Comparison of ENCODE assay signal across 28 cellular contexts in the genomic region with DNA sequence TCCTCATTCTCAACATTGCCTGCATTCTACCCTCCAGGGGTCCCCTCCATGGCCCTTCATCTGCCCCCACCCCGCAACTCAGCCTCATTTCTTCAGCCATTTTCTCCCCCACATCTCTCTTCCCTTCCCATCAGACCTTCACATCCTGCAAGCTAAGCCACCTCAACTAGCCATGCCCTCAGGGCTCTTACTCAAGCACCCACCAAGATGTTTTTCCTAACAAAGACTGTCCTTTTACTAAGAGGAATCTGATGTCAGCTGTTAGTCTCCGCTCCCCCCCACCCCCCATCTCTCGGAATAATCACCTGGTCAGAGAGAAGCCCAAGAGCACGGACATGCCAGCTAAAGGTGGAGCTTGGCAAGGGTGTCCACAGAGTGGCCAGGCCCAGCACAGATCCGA. TPM values are rescaled to one million over a fixed set of nuclear protein-coding genes. Genes with fewer than 3 reads are reported as not detected.
DNase-seq lines count a peak whose midpoint lies in the region; ATAC-seq and TF ChIP-seq lines count a peak whose summit lies in the region.
"Had no signal": no experiment of that assay in that cellular context is flagged by ENCODE, and none has a peak within 500 bp of the region (broad histone marks: within the 10 kb centered on the region; RNA-seq: fewer than 3 reads in every experiment).

No MANE protein-coding gene starts in this region.

- H3K79me2 ChIP-seq in OCI-LY7 (ENCODE audit: insufficient read depth, low read depth, low read length), result peaks cover 48% of the 10 kb centered on the region

- CTCF ChIA-PET in OCI-LY7 (lab: Charles Lee; ENCODE audit: unreplicated experiment), result no interaction called here

- no peaks in the 10 kb centered on the region for H3K9me2 ChIP-seq in OCI-LY7 (ENCODE audit: insufficient read depth, low read length)

- H3K4me1 ChIP-seq in OCI-LY7 (ENCODE audit: insufficient read depth, low read length, poor library complexity, severe bottlenecking), result peaks cover 58% of the 10 kb centered on the region
- peaks cover 59% of the 10 kb centered on the region for H3K4me1 ChIP-seq in left ventricle myocardium inferior

- DNase-seq in CD14-positive monocyte (ENCODE audit: low spot score) (no peak), EL (peak; percentile 46), OCI-LY7 (ENCODE audit: low spot score) (no peak), endothelial cell (ENCODE audit: low spot score) (no peak), left ventricle myocardium inferior (no peak)
- no peak for DNase-seq in stimulated activated naive CD8-positive, alpha-beta T cell treated with anti-CD3 and anti-CD28 coated beads, Interleukin-15, Interleukin-2, amounts not matched to agents 100 U/mL and 50 U/mL, for 24 hours
- DNase-seq in activated effector memory CD4-positive, alpha-beta T cell treated with anti-CD3 and anti-CD28 coated beads, Interleukin-2, amount 50 U/mL, for 16 hours, result no peak
- DNase-seq in activated T-helper 1 cell treated with anti-CD3 and anti-CD28 coated beads, Interleukin-12 subunit alpha, Interleukin-12 subunit beta, Interleukin-2, Interleukin-4 antibody, amounts not matched to agents 30 ng/mL and 10 ng/mL and 1 ng/mL, durations not matched to agents 14 hours and 24 hours and 36 hours (ENCODE audit: low spot score), result no peak
- DNase-seq: ACHN; activated CD4-positive, alpha-beta memory T cell treated with anti-CD3 and anti-CD28 coated beads, Interleukin-2, amount 10 ng/mL, durations not matched to agents 7 days and 5 days; activated CD4-positive, CD25-positive, alpha-beta regulatory T cell treated with anti-CD3 and anti-CD28 coated beads, Interleukin-2, amount 50 U/mL, for 72 hours; activated CD8-positive, alpha-beta memory T cell treated with anti-CD3 and anti-CD28 coated beads, Interleukin-2, amount 50 U/mL, for 4 hours; amygdala; GM23248; NCI-H1092; NCI-H187; NCI-H2171; NCI-H510A; SHP77 treated with DMSO at 0.1 percent for 48 hours; stimulated activated CD8-positive, alpha-beta memory T cell treated with anti-CD3 and anti-CD28 coated beads, Interleukin-4, amount 100 ng/mL, for 48 hours; stomach; thyroid gland had no signal

- no TSS peak for BruUV-seq in OCI-LY7 (replicated peaks; lab: Mats Ljungman, UMichigan)

- H3K4me3 ChIP-seq in OCI-LY7 (ENCODE audit: low read depth, low read length, poor library complexity, severe bottlenecking) (no peak overlapping the region), left ventricle myocardium inferior (no peak overlapping the region)
- H3K4me3 ChIP-seq: GM23248, hepatocyte, stomach, thyroid gland, vagina had no signal

- peaks cover 65% of the 10 kb centered on the region for H3K36me3 ChIP-seq in OCI-LY7 (ENCODE audit: insufficient read depth, low read length)
- peaks cover 19% of the 10 kb centered on the region for H3K36me3 ChIP-seq in left ventricle myocardium inferior

- TF ChIP-seq CTCF in CD14-positive monocyte (IDR thresholded peaks at IDR 0.05) (no peak), OCI-LY7 (conservative IDR thresholded peaks at IDR 0.05; ENCODE audit: low read length) (no peak), endothelial cell (IDR thresholded peaks at IDR 0.05; ENCODE audit: unreplicated experiment) (no peak), left ventricle myocardium inferior (IDR thresholded peaks at IDR 0.05; ENCODE audit: borderline replicate concordance) (no peak)

- intact Hi-C loops in CD14-positive monocyte (cut with micrococcal nuclease) (loop anchor here (2.0 to 10.0 kb wide), 3 partner anchors 43 to 557 kb away; a partner anchor contains a TSS), OCI-LY7 (cut with micrococcal nuclease; ENCODE audit: unreplicated experiment) (loop anchor here (10.0 kb wide), 1 partner anchor 733 kb away; a partner anchor contains a TSS), left ventricle myocardium inferior (cut with micrococcal nuclease) (no loop called here)
- intact Hi-C loops in activated T-helper 1 cell treated with anti-CD3 and anti-CD28 coated beads, Interleukin-12 subunit alpha, Interleukin-12 subunit beta, Interleukin-2, Interleukin-4 antibody, amounts not matched to agents 30 ng/mL and 10 ng/mL and 1 ng/mL, durations not matched to agents 14 hours and 24 hours and 36 hours (cut with micrococcal nuclease), result no loop called here

- H3K27ac Mint-ChIP-seq in CD14-positive monocyte, result peak overlapping the region in 5 of 7 donors; percentile 4 to 70 (median 55)
- peak overlapping the region; percentile 62 for H3K27ac Mint-ChIP-seq in endothelial cell (ENCODE audit: unreplicated experiment)
- no peak overlapping the region for H3K27ac Mint-ChIP-seq in activated T-helper 1 cell treated with anti-CD3 and anti-CD28 coated beads, Interleukin-12 subunit alpha, Interleukin-12 subunit beta, Interleukin-2, Interleukin-4 antibody, amounts not matched to agents 30 ng/mL and 10 ng/mL and 1 ng/mL, durations not matched to agents 14 hours and 24 hours and 36 hours
- H3K27ac Mint-ChIP-seq: activated CD4-positive, alpha-beta memory T cell treated with anti-CD3 and anti-CD28 coated beads, Interleukin-2, amount 10 ng/mL, durations not matched to agents 7 days and 5 days; B cell had no signal

- H3K4me2 ChIP-seq in OCI-LY7 (ENCODE audit: low read length), result peak overlapping the region; percentile 82; the same call in 1 of the 2 replicates
- H3K4me2 ChIP-seq: hepatocyte had no signal

- H3K4me1 Mint-ChIP-seq in CD14-positive monocyte (peaks cover 68% of the 10 kb centered on the region), endothelial cell (ENCODE audit: unreplicated experiment) (peaks cover 19% of the 10 kb centered on the region)
- peaks cover 37% of the 10 kb centered on the region for H3K4me1 Mint-ChIP-seq in activated T-helper 1 cell treated with anti-CD3 and anti-CD28 coated beads, Interleukin-12 subunit alpha, Interleukin-12 subunit beta, Interleukin-2, Interleukin-4 antibody, amounts not matched to agents 30 ng/mL and 10 ng/mL and 1 ng/mL, durations not matched to agents 14 hours and 24 hours and 36 hours (ENCODE audit: low read depth)

- POLR2A ChIA-PET in OCI-LY7 (lab: Charles Lee), result interaction anchor here (0.6 kb wide), 1 partner anchor 1512 kb away, joined by 3 read pairs; no protein-coding TSS in a partner anchor

- H3K9me3 ChIP-seq in OCI-LY7 (ENCODE audit: low read length), result no peaks in the 10 kb centered on the region
- H3K9me3 ChIP-seq in left ventricle myocardium inferior (replicated peaks), result peaks cover 8% of the 10 kb centered on the region
- H3K9me3 ChIP-seq: stomach, thyroid gland, vagina had no signal

- 0 out of 2 replicates have a peak, but pooled peaks cover 4% of the 10 kb centered on the region for H4K20me1 ChIP-seq in OCI-LY7 (ENCODE audit: insufficient read depth, low read length)

- H3K27ac ChIP-seq in OCI-LY7 (ENCODE audit: low read depth, low read length, poor library complexity, severe bottlenecking) (no peak overlapping the region), left ventricle myocardium inferior (replicated peaks) (no peak overlapping the region)
- H3K27ac ChIP-seq: GM23248, stomach, thyroid gland, vagina had no signal

- H3K27me3 Mint-ChIP-seq in CD14-positive monocyte (ENCODE audit: low read depth in 3 of 3), result peaks cover 0 to 3% (median 2%) of the 10 kb centered on the region in 3 donors
- H3K27me3 Mint-ChIP-seq in endothelial cell (ENCODE audit: unreplicated experiment), result peaks cover 8% of the 10 kb centered on the region
- no peaks in the 10 kb centered on the region for H3K27me3 Mint-ChIP-seq in activated T-helper 1 cell treated with anti-CD3 and anti-CD28 coated beads, Interleukin-12 subunit alpha, Interleukin-12 subunit beta, Interleukin-2, Interleukin-4 antibody, amounts not matched to agents 30 ng/mL and 10 ng/mL and 1 ng/mL, durations not matched to agents 14 hours and 24 hours and 36 hours (ENCODE audit: insufficient read depth)
- H3K27me3 Mint-ChIP-seq: activated CD4-positive, alpha-beta memory T cell treated with anti-CD3 and anti-CD28 coated beads, Interleukin-2, amount 10 ng/mL, durations not matched to agents 7 days and 5 days; activated naive CD4-positive, alpha-beta T cell treated with anti-CD3 and anti-CD28 coated beads, Interleukin-2, amount 50 U/mL, for 24 hours; B cell; IgD-negative memory B cell had no signal

- no peak overlapping the region for H2AFZ ChIP-seq in OCI-LY7 (ENCODE audit: low read length)
- H2AFZ ChIP-seq: GM23248, hepatocyte had no signal

- H3K9me3 Mint-ChIP-seq in CD14-positive monocyte (peaks cover 0 to 3% (median 0%) of the 10 kb centered on the region in 7 donors), endothelial cell (ENCODE audit: unreplicated experiment) (peaks cover 4% of the 10 kb centered on the region)
- no peaks in the 10 kb centered on the region for H3K9me3 Mint-ChIP-seq in activated T-helper 1 cell treated with anti-CD3 and anti-CD28 coated beads, Interleukin-12 subunit alpha, Interleukin-12 subunit beta, Interleukin-2, Interleukin-4 antibody, amounts not matched to agents 30 ng/mL and 10 ng/mL and 1 ng/mL, durations not matched to agents 14 hours and 24 hours and 36 hours
- H3K9me3 Mint-ChIP-seq: activated CD4-positive, alpha-beta memory T cell treated with anti-CD3 and anti-CD28 coated beads, Interleukin-2, amount 10 ng/mL, durations not matched to agents 7 days and 5 days; activated naive CD4-positive, alpha-beta T cell treated with anti-CD3 and anti-CD28 coated beads, Interleukin-2, amount 50 U/mL, for 24 hours had no signal

- H3K36me3 Mint-ChIP-seq in CD14-positive monocyte, result peaks cover 37 to 38% of the 10 kb centered on the region in 2 donors
- peaks cover 31% of the 10 kb centered on the region for H3K36me3 Mint-ChIP-seq in endothelial cell (ENCODE audit: low read depth, unreplicated experiment)
- H3K36me3 Mint-ChIP-seq in activated T-helper 1 cell treated with anti-CD3 and anti-CD28 coated beads, Interleukin-12 subunit alpha, Interleukin-12 subunit beta, Interleukin-2, Interleukin-4 antibody, amounts not matched to agents 30 ng/mL and 10 ng/mL and 1 ng/mL, durations not matched to agents 14 hours and 24 hours and 36 hours (ENCODE audit: low read depth), result peaks cover 15% of the 10 kb centered on the region

- no peak overlapping the region for H3K4me3 Mint-ChIP-seq in CD14-positive monocyte
- no peak overlapping the region for H3K4me3 Mint-ChIP-seq in endothelial cell (ENCODE audit: unreplicated experiment)
- no peak overlapping the region for H3K4me3 Mint-ChIP-seq in activated T-helper 1 cell treated with anti-CD3 and anti-CD28 coated beads, Interleukin-12 subunit alpha, Interleukin-12 subunit beta, Interleukin-2, Interleukin-4 antibody, amounts not matched to agents 30 ng/mL and 10 ng/mL and 1 ng/mL, durations not matched to agents 14 hours and 24 hours and 36 hours
- H3K4me3 Mint-ChIP-seq: activated CD4-positive, alpha-beta memory T cell treated with anti-CD3 and anti-CD28 coated beads, Interleukin-2, amount 10 ng/mL, durations not matched to agents 7 days and 5 days; activated naive CD4-positive, alpha-beta T cell treated with anti-CD3 and anti-CD28 coated beads, Interleukin-2, amount 50 U/mL, for 24 hours; B cell had no signal

- ATAC-seq in stimulated activated naive CD8-positive, alpha-beta T cell treated with anti-CD3 and anti-CD28 coated beads, Interleukin-15, Interleukin-2, amounts not matched to agents 100 U/mL and 50 U/mL, for 24 hours, result no peak
- ATAC-seq: right cardiac atrium had no signal

- no peaks in the 10 kb centered on the region for H3K27me3 ChIP-seq in left ventricle myocardium inferior (ENCODE audit: low read depth)
- H3K27me3 ChIP-seq: hepatocyte, stomach, thyroid gland, vagina had no signal

RNA-seq across cellular contexts. Expression of a gene that starts 4.7 kb away (rescaled TPM):
- 1 to 10 TPM; 7.3 to 7.4 TPM for polyA plus RNA-seq in CD14-positive monocyte
- 54.1 and 78.1 TPM in 2 replicates for total RNA-seq in OCI-LY7 (2014; rRNA removed; shearing (Covaris generic))
- 67.3 and 70.6 TPM in 2 replicates for total RNA-seq in OCI-LY7 (2022)
- 47.8 TPM for total RNA-seq in endothelial cell (ENCODE audit: unreplicated experiment)
- 49.8 and 55.4 TPM in 2 replicates for total RNA-seq in activated T-helper 1 cell treated with anti-CD3 and anti-CD28 coated beads, Interleukin-12 subunit alpha, Interleukin-12 subunit beta, Interleukin-2, Interleukin-4 antibody, amounts not matched to agents 30 ng/mL and 10 ng/mL and 1 ng/mL, durations not matched to agents 14 hours and 24 hours and 36 hours
- total RNA-seq in left ventricle myocardium inferior, result 31.2 TPM

RNA-seq across cellular contexts. Expression of a gene that starts 13.5 kb away (rescaled TPM):
- polyA plus RNA-seq in CD14-positive monocyte, result 10 to 100 TPM; 15.4 to 36.4 TPM
- total RNA-seq in OCI-LY7 (2014; rRNA removed; shearing (Covaris generic)), result 22.7 and 41.9 TPM in 2 replicates
- total RNA-seq in OCI-LY7 (2022) (51.8 and 53.5 TPM in 2 replicates), endothelial cell (ENCODE audit: unreplicated experiment) (29.2 TPM), left ventricle myocardium inferior (80.1 TPM)
- total RNA-seq in activated T-helper 1 cell treated with anti-CD3 and anti-CD28 coated beads, Interleukin-12 subunit alpha, Interleukin-12 subunit beta, Interleukin-2, Interleukin-4 antibody, amounts not matched to agents 30 ng/mL and 10 ng/mL and 1 ng/mL, durations not matched to agents 14 hours and 24 hours and 36 hours, result 61.8 and 62.8 TPM in 2 replicates

RNA-seq across cellular contexts. Expression of a gene that starts 21.7 kb away (rescaled TPM):
- 10 to 100 TPM; 17.1 to 17.7 TPM for polyA plus RNA-seq in CD14-positive monocyte
- 13.0 and 17.6 TPM in 2 replicates for total RNA-seq in OCI-LY7 (2014; rRNA removed; shearing (Covaris generic))
- 15.8 and 16.7 TPM in 2 replicates for total RNA-seq in OCI-LY7 (2022)
- total RNA-seq in endothelial cell (ENCODE audit: unreplicated experiment), result 1.5 TPM
- 8.6 and 10.7 TPM in 2 replicates for total RNA-seq in activated T-helper 1 cell treated with anti-CD3 and anti-CD28 coated beads, Interleukin-12 subunit alpha, Interleukin-12 subunit beta, Interleukin-2, Interleukin-4 antibody, amounts not matched to agents 30 ng/mL and 10 ng/mL and 1 ng/mL, durations not matched to agents 14 hours and 24 hours and 36 hours
- 19.3 TPM for total RNA-seq in left ventricle myocardium inferior

RNA-seq across cellular contexts. Expression of a gene that starts 24.0 kb away (rescaled TPM):
- polyA plus RNA-seq in CD14-positive monocyte, result 1 to 10 TPM; 2.1 to 2.9 TPM
- 24.7 and 30.6 TPM in 2 replicates for total RNA-seq in OCI-LY7 (2014; rRNA removed; shearing (Covaris generic))
- total RNA-seq in OCI-LY7 (2022) (65.9 and 69.4 TPM in 2 replicates), endothelial cell (ENCODE audit: unreplicated experiment) (5.6 TPM), left ventricle myocardium inferior (4.0 TPM)
- 21.9 and 25.2 TPM in 2 replicates for total RNA-seq in activated T-helper 1 cell treated with anti-CD3 and anti-CD28 coated beads, Interleukin-12 subunit alpha, Interleukin-12 subunit beta, Interleukin-2, Interleukin-4 antibody, amounts not matched to agents 30 ng/mL and 10 ng/mL and 1 ng/mL, durations not matched to agents 14 hours and 24 hours and 36 hours

RNA-seq across cellular contexts. Expression of a gene that starts 43.5 kb away (rescaled TPM):
- polyA plus RNA-seq in CD14-positive monocyte, result 10 to 100 TPM; 30.6 to 36.3 TPM
- total RNA-seq in OCI-LY7 (2014; rRNA removed; shearing (Covaris generic)), result 0.88 and 2.1 TPM in 2 replicates
- total RNA-seq in OCI-LY7 (2022) (1.4 and 2.4 TPM in 2 replicates), endothelial cell (ENCODE audit: unreplicated experiment) (0.77 TPM), left ventricle myocardium inferior (1.3 TPM)
- 7.6 and 8.2 TPM in 2 replicates for total RNA-seq in activated T-helper 1 cell treated with anti-CD3 and anti-CD28 coated beads, Interleukin-12 subunit alpha, Interleukin-12 subunit beta, Interleukin-2, Interleukin-4 antibody, amounts not matched to agents 30 ng/mL and 10 ng/mL and 1 ng/mL, durations not matched to agents 14 hours and 24 hours and 36 hours
- total RNA-seq: GM23248 had no signal
- polyA plus RNA-seq: IgD-negative memory B cell had no signal

Comparison
In these comparisons a context has a peak if more than half of its experiments do, and no peak if none do; other contexts are left out.
1. intact Hi-C loops: an anchor here in CD14-positive monocyte (2.0 to 10.0 kb wide) and OCI-LY7 (10.0 kb wide); none called in activated T-helper 1 cell treated with anti-CD3 and anti-CD28 coated beads, Interleukin-12 subunit alpha, Interleukin-12 subunit beta, Interleukin-2, Interleukin-4 antibody, amounts not matched to agents 30 ng/mL and 10 ng/mL and 1 ng/mL, durations not matched to agents 14 hours and 24 hours and 36 hours and left ventricle myocardium inferior.